ENCODE assay signal across 8 cellular contexts in genomic region chr1:205775015-205775716, GRCh38. TPM values are rescaled to one million over a fixed set of nuclear protein-coding genes. Genes with fewer than 3 reads are reported as not detected.
A peak's percentile ranks its signal among the peaks of the same experiment; 100 is the strongest.
DNase-seq lines count a peak whose midpoint lies in the region; ATAC-seq and TF ChIP-seq lines count a peak whose summit lies in the region.

Gene RAB29, minus strand, starts transcription at chr1:205775482. Its CDS starts 526 bp downstream, at chr1:205774956.

- H3K36me3 Mint-ChIP-seq in neural progenitor cell = no peaks in the 10 kb centered on the region

- peak within 1 kb of the TSS; percentile 34 for H3K27ac ChIP-seq in SJCRH30
- H3K27ac ChIP-seq in foreskin keratinocyte = peak within 1 kb of the TSS; percentile 46
- H3K27ac ChIP-seq in neural progenitor cell = no peak within 1 kb of the TSS
- no peak within 1 kb of the TSS for H3K27ac ChIP-seq in stomach smooth muscle (ENCODE audit: low read length)

- H3K9me3 ChIP-seq in SJCRH30 (replicated peaks) (peaks cover 5% of the 10 kb centered on the region), neural progenitor cell (ENCODE audit: low read depth) (no peaks in the 10 kb centered on the region), stomach smooth muscle (ENCODE audit: control insufficient read depth in 2 of 2, low read length in 2 of 2) (no peaks in the 10 kb centered on the region)

- TF ChIP-seq CTCF in foreskin keratinocyte (conservative IDR thresholded peaks at IDR 0.05) (no peak), neural progenitor cell (IDR thresholded peaks at IDR 0.05) (no peak)

- H3K27me3 ChIP-seq in H7 (ENCODE audit: control insufficient read depth, insufficient read depth, low read length) (peaks cover 23% of the 10 kb centered on the region), SJCRH30 (no peaks in the 10 kb centered on the region), foreskin keratinocyte (no peaks in the 10 kb centered on the region), neural progenitor cell (peaks cover 43% of the 10 kb centered on the region), stomach smooth muscle (ENCODE audit: control insufficient read depth in 1 of 2, insufficient read depth in 2 of 2, low read length in 2 of 2) (no peaks in the 10 kb centered on the region)

- H4K20me1 ChIP-seq in neural progenitor cell (ENCODE audit: low read depth) = no peaks in the 10 kb centered on the region

- H3K4me2 ChIP-seq in neural progenitor cell = peak within 1 kb of the TSS; percentile 93

- DNase-seq in ELF-1 (ENCODE audit: low read depth, low spot score) = peak; percentile 83
- peak; percentile 88 for DNase-seq in H7
- peak; percentile 87 for DNase-seq in M059J (ENCODE audit: low read depth)
- DNase-seq in SJCRH30 = peak; percentile 89 to 93
- peak; percentile 78 for DNase-seq in activated gamma-delta T cell (lab: John Stamatoyannopoulos, UW)
- DNase-seq in foreskin keratinocyte = peak; percentile 64 to 83
- DNase-seq in neural progenitor cell (ENCODE audit: low spot score) = peak; percentile 91

- peak within 1 kb of the TSS; percentile 78 for H3K4me3 ChIP-seq in H7 (ENCODE audit: insufficient read depth, low read depth, low read length)
- H3K4me3 ChIP-seq in SJCRH30 = peak within 1 kb of the TSS; percentile 79
- peak within 1 kb of the TSS; percentile 67 for H3K4me3 ChIP-seq in neural progenitor cell
- H3K4me3 ChIP-seq in stomach smooth muscle (ENCODE audit: low read length in 2 of 2) = peak within 1 kb of the TSS; percentile 93 to 96

- H3K9ac ChIP-seq in neural progenitor cell (no peak within 1 kb of the TSS), stomach smooth muscle (ENCODE audit: low read length in 2 of 2) (peak within 1 kb of the TSS; percentile 64 to 75)

- no peaks in the 10 kb centered on the region for H3F3A ChIP-seq in neural progenitor cell (ENCODE audit: low read depth)

- H3K4me1 ChIP-seq in SJCRH30 (peaks cover 3% of the 10 kb centered on the region), foreskin keratinocyte (peaks cover 6% of the 10 kb centered on the region), neural progenitor cell (peaks cover 5% of the 10 kb centered on the region), stomach smooth muscle (ENCODE audit: control insufficient read depth, insufficient read depth, low read length) (peaks cover 9% of the 10 kb centered on the region)

- peaks cover 7% of the 10 kb centered on the region for H3K4me1 Mint-ChIP-seq in neural progenitor cell

- peak within 1 kb of the TSS; percentile 89 for H3K4me3 Mint-ChIP-seq in neural progenitor cell

- no peaks in the 10 kb centered on the region for H3K36me3 ChIP-seq in H7 (replicated peaks; ENCODE audit: control insufficient read depth, insufficient read depth, low read length)
- no peaks in the 10 kb centered on the region for H3K36me3 ChIP-seq in SJCRH30
- no peaks in the 10 kb centered on the region for H3K36me3 ChIP-seq in neural progenitor cell
- H3K36me3 ChIP-seq in stomach smooth muscle (ENCODE audit: control insufficient read depth in 2 of 2, insufficient read depth in 2 of 2, low read length in 2 of 2) = peaks cover 0 to 3% of the 10 kb centered on the region in 2 donors

- H3K79me2 ChIP-seq in neural progenitor cell (ENCODE audit: low read depth) = no peaks in the 10 kb centered on the region

- peak within 1 kb of the TSS; percentile 94 for H2AFZ ChIP-seq in neural progenitor cell (replicated peaks)

- peaks cover 6% of the 10 kb centered on the region for H3K9me3 Mint-ChIP-seq in neural progenitor cell

- H3K27ac Mint-ChIP-seq in neural progenitor cell = no peak within 1 kb of the TSS

- peak; percentile 90 for ATAC-seq in foreskin keratinocyte

- H3K27me3 Mint-ChIP-seq in neural progenitor cell (ENCODE audit: insufficient read depth, low read depth) = peaks cover 35% of the 10 kb centered on the region

RNA-seq across cellular contexts. Expression of gene RAB29, which starts in this region (rescaled TPM):
- 7.6 and 10.7 TPM in 2 replicates for total RNA-seq in H7 (2014; rRNA removed; shearing (Covaris generic))
- total RNA-seq in M059J (2014; rRNA removed; shearing (Covaris generic)) = 19.5 and 33.8 TPM in 2 replicates
- total RNA-seq in SJCRH30 (2014; rRNA removed; shearing (Covaris generic)) = 18.6 and 20.9 TPM in 2 replicates
- total RNA-seq in foreskin keratinocyte (25.2 and 26.4 TPM in 2 replicates), neural progenitor cell (ENCODE audit: low replicate concordance) (3.8 and 6.0 TPM in 2 replicates)
- 11.4 and 12.6 TPM in 2 replicates for polyA plus RNA-seq in foreskin keratinocyte

Comparison
In these comparisons a context has a peak if more than half of its experiments do, and no peak if none do; other contexts are left out.
1. H3K27ac ChIP-seq: peak in SJCRH30 (single experiment) and foreskin keratinocyte (single experiment); none in neural progenitor cell (single experiment) and stomach smooth muscle (single experiment).
2. Peak in every context shown above with its lines, with median percentiles within 50 percentile points of each other: DNase-seq and H3K4me3 ChIP-seq.